Comparison of ENCODE assay signal across 10 cellular contexts in genomic region chr3:184333700-184334099, GRCh38. TPM values are rescaled to one million over a fixed set of nuclear protein-coding genes. Genes with fewer than 3 reads are reported as not detected.
A peak's percentile ranks its signal among the peaks of the same experiment; 100 is the strongest.
DNase-seq lines count a peak whose midpoint lies in the region; ATAC-seq, FAIRE-seq and TF ChIP-seq lines count a peak whose summit lies in the region.
"Had no signal": no experiment of that assay in that cellular context is flagged by ENCODE, and none has a peak within 500 bp of the region (broad histone marks: within the 10 kb centered on the region; RNA-seq: fewer than 3 reads in every experiment).

No MANE protein-coding gene starts in this region.

- peaks cover 70% of the 10 kb centered on the region for H3K4me1 ChIP-seq in endothelial cell of umbilical vein (ENCODE audit: control insufficient read depth, extremely low read depth, insufficient read depth, low read length)
- peaks cover 30 to 41% (median 34%) of the 10 kb centered on the region in 4 donors for H3K4me1 ChIP-seq in upper lobe of left lung

- TF ChIP-seq CTCF in endothelial cell of umbilical vein (IDR thresholded peaks at IDR 0.05; ENCODE audit: extremely low read depth in 1 of 2, insufficient read depth in 1 of 2, low read depth in 1 of 2, low read length in 2 of 2) (no peak), progenitor cell of endocrine pancreas (IDR thresholded peaks at IDR 0.05; ENCODE audit: unreplicated experiment) (no peak), upper lobe of left lung (IDR thresholded peaks at IDR 0.05) (no peak)

- H3K27me3 Mint-ChIP-seq in T-cell, result no peaks in the 10 kb centered on the region
- H3K27me3 Mint-ChIP-seq in progenitor cell of endocrine pancreas, result peaks cover 10% of the 10 kb centered on the region

- TF ChIP-seq EP300 in upper lobe of left lung (IDR thresholded peaks at IDR 0.05), result no peak

- DNase-seq in GM12891 (ENCODE audit: insufficient read length, low spot score) (no peak), T-cell (no peak), endothelial cell of umbilical vein (ENCODE audit: low read depth, low spot score) (no peak), progenitor cell of endocrine pancreas (ENCODE audit: low spot score, unreplicated experiment) (no peak), NCI-H526 (lab: John Stamatoyannopoulos, UW) (no peak), upper lobe of left lung (no peak)
- DNase-seq in activated effector memory CD4-positive, alpha-beta T cell treated with Interleukin-2 at 50 U/mL for 16 hours, result no peak
- DNase-seq: MM.1S, NCI-H524 treated with DMSO at 0.1 percent for 48 hours had no signal

- peak overlapping the region in 1 of 3 donors; percentile 12 for H3K4me3 Mint-ChIP-seq in T-cell
- H3K4me3 Mint-ChIP-seq in progenitor cell of endocrine pancreas (ENCODE audit: low read depth), result no peak overlapping the region

- H4K20me1 ChIP-seq in endothelial cell of umbilical vein (replicated peaks; ENCODE audit: control insufficient read depth, extremely low read depth, insufficient read depth, low read length), result no peaks in the 10 kb centered on the region

- no peaks in the 10 kb centered on the region for H3K9me3 Mint-ChIP-seq in T-cell
- H3K9me3 Mint-ChIP-seq in progenitor cell of endocrine pancreas (ENCODE audit: low read depth), result no peaks in the 10 kb centered on the region

- WGBS in upper lobe of left lung, 2 donors, result 81 to 87% methylated on average over 2 to 3 of the region's 3 CpGs

- H3K9ac ChIP-seq in endothelial cell of umbilical vein (replicated peaks; ENCODE audit: extremely low read depth, insufficient read depth, low read length), result peak overlapping the region; percentile 81

- H3K9me1 ChIP-seq in endothelial cell of umbilical vein (replicated peaks; ENCODE audit: control insufficient read depth, extremely low read depth, insufficient read depth, low read length), result no peaks in the 10 kb centered on the region

- BruUV-seq in endothelial cell of umbilical vein (replicated peaks; lab: Mats Ljungman, UMichigan), result no TSS peak

- H3K27ac Mint-ChIP-seq in T-cell (peak overlapping the region; percentile 44 to 76), progenitor cell of endocrine pancreas (peak overlapping the region; percentile 94)

- no peak for ATAC-seq in T-cell (replicated peaks in 1 of 4)
- no peak for ATAC-seq in HG02642 (IDR thresholded peaks at IDR 0.05; ENCODE audit: poor library complexity, unreplicated experiment)
- ATAC-seq in upper lobe of left lung (ENCODE audit: low FRiP score in 2 of 2), result no peak

- FAIRE-seq in GM12891 (lab: Jason Lieb, UNC) (no peak), endothelial cell of umbilical vein (lab: Jason Lieb, UNC) (no peak)

- peaks cover 35% of the 10 kb centered on the region for H3K36me3 Mint-ChIP-seq in T-cell
- H3K36me3 Mint-ChIP-seq in progenitor cell of endocrine pancreas (ENCODE audit: insufficient read depth), result peaks cover 28% of the 10 kb centered on the region

- peaks cover 36% of the 10 kb centered on the region for H3K79me2 ChIP-seq in endothelial cell of umbilical vein (ENCODE audit: control insufficient read depth, insufficient read depth, low read length)

- H3K4me1 Mint-ChIP-seq in T-cell (peaks cover 44 to 53% (median 45%) of the 10 kb centered on the region in 3 donors), progenitor cell of endocrine pancreas (ENCODE audit: low read depth) (peaks cover 13% of the 10 kb centered on the region)

- H3K9me3 ChIP-seq in endothelial cell of umbilical vein (replicated peaks; ENCODE audit: control insufficient read depth, insufficient read depth, low read length) (no peaks in the 10 kb centered on the region), upper lobe of left lung (no peaks in the 10 kb centered on the region)

- no peak overlapping the region for H3K4me2 ChIP-seq in endothelial cell of umbilical vein (ENCODE audit: insufficient read depth, low read length)

- H3K36me3 ChIP-seq in endothelial cell of umbilical vein (ENCODE audit: control insufficient read depth in 2 of 2, extremely low read depth in 1 of 2, insufficient read depth in 2 of 2, low read length in 2 of 2) (peaks cover 27 to 31% of the 10 kb centered on the region in 2 experiments), upper lobe of left lung (peaks cover 47 to 68% (median 58%) of the 10 kb centered on the region in 4 donors)

- POLR2A ChIA-PET in T-cell (lab: Charles Lee) (no interaction called here), endothelial cell of umbilical vein (lab: Charles Lee) (no interaction called here)

- intact Hi-C loops in endothelial cell of umbilical vein (cut with micrococcal nuclease), result loop anchor here (2.0 to 10.0 kb wide), 2 partner anchors 35 to 1601 kb away; partner anchors contain the start of genes PSMD2 and TRA2B

- dilution Hi-C loops in endothelial cell of umbilical vein (cut with MboI; ENCODE audit: extremely low pct_ligation_motif_present, low sequenced_read_pairs), result no loop called here

- H3K27me3 ChIP-seq in endothelial cell of umbilical vein (ENCODE audit: control insufficient read depth in 2 of 2, insufficient read depth in 2 of 2, low read length in 2 of 2) (no peaks in the 10 kb centered on the region), upper lobe of left lung (no peaks in the 10 kb centered on the region)

- peak; percentile 65 for TF ChIP-seq POLR2A in GM12891 (IDR thresholded peaks at IDR 0.05; ENCODE audit: low read depth, low read length)
- TF ChIP-seq POLR2A in endothelial cell of umbilical vein (IDR thresholded peaks at IDR 0.05; ENCODE audit: low read depth, low read length), result no peak
- TF ChIP-seq POLR2A in upper lobe of left lung (IDR thresholded peaks at IDR 0.05), result no peak

- H2AFZ ChIP-seq in endothelial cell of umbilical vein (ENCODE audit: low read depth, low read length), result no peak overlapping the region

- CTCF ChIA-PET in T-cell (lab: Charles Lee), result interaction anchor here in 1 of 2 donors (0.6 kb wide), 1 partner anchor 78 kb away, joined by 4 read pairs; no protein-coding TSS in a partner anchor
- CTCF ChIA-PET in endothelial cell of umbilical vein (lab: Charles Lee), result no interaction called here

- no peak overlapping the region for H3K4me3 ChIP-seq in endothelial cell of umbilical vein (replicated peaks in 1 of 3; ENCODE audit: insufficient read depth in 1 of 3, low read depth in 1 of 3, low read length in 3 of 3)
- H3K4me3 ChIP-seq in upper lobe of left lung, result no peak overlapping the region

- H3K27ac ChIP-seq in endothelial cell of umbilical vein (ENCODE audit: insufficient read depth, low read depth, low read length) (peak overlapping the region; percentile 99), upper lobe of left lung (peak overlapping the region in 1 of 4 donors; percentile 9)

RNA-seq across cellular contexts. Expression of gene FAM131A, which starts 3.7 kb away (rescaled TPM):
- 2.1 TPM for polyA plus RNA-seq in GM12891 (2012; ENCODE audit: low read depth, missing spikeins)
- total RNA-seq in T-cell (10 to 100 TPM in 3 of 5 donors, 1 to 10 TPM in 2; 8.3 to 13.8 (median 11.9) TPM), endothelial cell of umbilical vein (19.9 and 26.8 TPM in 2 replicates), progenitor cell of endocrine pancreas (15.4 and 17.3 TPM in 2 replicates), upper lobe of left lung (10 to 100 TPM; 14.8 to 52.7 (median 25.2) TPM)
- polyA plus RNA-seq in endothelial cell of umbilical vein, result 29.9 and 34.1 TPM in 2 replicates
- polyA plus RNA-seq in endothelial cell of umbilical vein (2011; cell fraction: cytosol; rRNA removed), result 22.5 and 34.2 TPM in 2 replicates
- 27.8 and 36.3 TPM in 2 replicates for polyA plus RNA-seq in endothelial cell of umbilical vein (2011; cell fraction: nucleus; rRNA removed)
- polyA plus RNA-seq in endothelial cell of umbilical vein (2012), result 15.8 and 22.6 TPM in 2 replicates
- 19.1 and 21.9 TPM in 2 replicates for polyA minus RNA-seq in endothelial cell of umbilical vein
- polyA minus RNA-seq in endothelial cell of umbilical vein (2011; cell fraction: cytosol; rRNA and poly(A)+ RNA removed), result 10.8 TPM
- 12.3 and 12.8 TPM in 2 replicates for polyA minus RNA-seq in endothelial cell of umbilical vein (2011; cell fraction: nucleus; rRNA and poly(A)+ RNA removed)

RNA-seq across cellular contexts. Expression of gene EIF4G1, which starts 19.3 kb away (rescaled TPM):
- 158 TPM for polyA plus RNA-seq in GM12891 (2012; ENCODE audit: low read depth, missing spikeins)
- 100 to 1,000 TPM; 232 to 290 (median 271) TPM for total RNA-seq in T-cell
- 524 and 532 TPM in 2 replicates for total RNA-seq in endothelial cell of umbilical vein
- 355 and 401 TPM in 2 replicates for polyA plus RNA-seq in endothelial cell of umbilical vein
- polyA plus RNA-seq in endothelial cell of umbilical vein (2011; cell fraction: cytosol; rRNA removed), result 305 and 332 TPM in 2 replicates
- 513 and 525 TPM in 2 replicates for polyA plus RNA-seq in endothelial cell of umbilical vein (2011; cell fraction: nucleus; rRNA removed)
- polyA plus RNA-seq in endothelial cell of umbilical vein (2012), result 236 and 329 TPM in 2 replicates
- polyA minus RNA-seq in endothelial cell of umbilical vein, result 474 and 526 TPM in 2 replicates
- polyA minus RNA-seq in endothelial cell of umbilical vein (2011; cell fraction: cytosol; rRNA and poly(A)+ RNA removed), result 242 TPM
- polyA minus RNA-seq in endothelial cell of umbilical vein (2011; cell fraction: nucleus; rRNA and poly(A)+ RNA removed), result 207 and 228 TPM in 2 replicates
- 333 and 341 TPM in 2 replicates for total RNA-seq in progenitor cell of endocrine pancreas
- 100 to 1,000 TPM; 278 to 408 (median 326) TPM for total RNA-seq in upper lobe of left lung

RNA-seq across cellular contexts. Expression of gene CLCN2, which starts 27.7 kb away (rescaled TPM):
- 0.73 TPM for polyA plus RNA-seq in GM12891 (2012; ENCODE audit: low read depth, missing spikeins)
- total RNA-seq in T-cell, result 1 to 10 TPM; 3.2 to 5.9 (median 4.6) TPM
- 6.5 and 9.9 TPM in 2 replicates for total RNA-seq in endothelial cell of umbilical vein
- polyA plus RNA-seq in endothelial cell of umbilical vein, result 3.5 and 4.9 TPM in 2 replicates
- polyA plus RNA-seq in endothelial cell of umbilical vein (2011; cell fraction: cytosol; rRNA removed), result 2.6 TPM in 2 replicates
- polyA plus RNA-seq in endothelial cell of umbilical vein (2011; cell fraction: nucleus; rRNA removed), result 15.3 and 20.5 TPM in 2 replicates
- polyA plus RNA-seq in endothelial cell of umbilical vein (2012), result 2.4 and 2.8 TPM in 2 replicates
- polyA minus RNA-seq in endothelial cell of umbilical vein, result 7.2 and 8.3 TPM in 2 replicates
- 5.6 TPM for polyA minus RNA-seq in endothelial cell of umbilical vein (2011; cell fraction: cytosol; rRNA and poly(A)+ RNA removed)
- polyA minus RNA-seq in endothelial cell of umbilical vein (2011; cell fraction: nucleus; rRNA and poly(A)+ RNA removed), result 10.1 and 10.5 TPM in 2 replicates
- total RNA-seq in progenitor cell of endocrine pancreas, result 21.9 and 22.4 TPM in 2 replicates
- total RNA-seq in upper lobe of left lung, result 10 to 100 TPM in 1 of 6 donors, 1 to 10 TPM in 5; 3.0 to 14.7 (median 5.3) TPM

RNA-seq across cellular contexts. Expression of gene POLR2H, which starts 27.8 kb away (rescaled TPM):
- polyA plus RNA-seq in GM12891 (2012; ENCODE audit: low read depth, missing spikeins), result 93.5 TPM
- total RNA-seq in T-cell (10 to 100 TPM; 33.0 to 75.1 (median 53.3) TPM), endothelial cell of umbilical vein (80.5 and 89.0 TPM in 2 replicates), progenitor cell of endocrine pancreas (89.3 and 90.5 TPM in 2 replicates), upper lobe of left lung (100 to 1,000 TPM in 1 of 6 donors, 10 to 100 TPM in 5; 41.4 to 235 (median 66.2) TPM)
- 169 and 276 TPM in 2 replicates for polyA plus RNA-seq in endothelial cell of umbilical vein
- 135 and 171 TPM in 2 replicates for polyA plus RNA-seq in endothelial cell of umbilical vein (2011; cell fraction: cytosol; rRNA removed)
- polyA plus RNA-seq in endothelial cell of umbilical vein (2011; cell fraction: nucleus; rRNA removed), result 245 and 329 TPM in 2 replicates
- polyA plus RNA-seq in endothelial cell of umbilical vein (2012), result 80.0 and 100 TPM in 2 replicates
- 64.5 and 78.7 TPM in 2 replicates for polyA minus RNA-seq in endothelial cell of umbilical vein
- 81.4 TPM for polyA minus RNA-seq in endothelial cell of umbilical vein (2011; cell fraction: cytosol; rRNA and poly(A)+ RNA removed)
- 50.5 and 52.0 TPM in 2 replicates for polyA minus RNA-seq in endothelial cell of umbilical vein (2011; cell fraction: nucleus; rRNA and poly(A)+ RNA removed)

RNA-seq across cellular contexts. Expression of gene PSMD2, which starts 34.7 kb away (rescaled TPM):
- polyA plus RNA-seq in GM12891 (2012; ENCODE audit: low read depth, missing spikeins), result 152 TPM
- total RNA-seq in T-cell (100 to 1,000 TPM; 134 to 151 (median 149) TPM), endothelial cell of umbilical vein (400 and 435 TPM in 2 replicates), progenitor cell of endocrine pancreas (259 and 269 TPM in 2 replicates), upper lobe of left lung (100 to 1,000 TPM; 144 to 259 (median 165) TPM)
- polyA plus RNA-seq in endothelial cell of umbilical vein, result 358 and 414 TPM in 2 replicates
- 266 and 278 TPM in 2 replicates for polyA plus RNA-seq in endothelial cell of umbilical vein (2011; cell fraction: cytosol; rRNA removed)
- 416 and 477 TPM in 2 replicates for polyA plus RNA-seq in endothelial cell of umbilical vein (2011; cell fraction: nucleus; rRNA removed)
- 316 and 537 TPM in 2 replicates for polyA plus RNA-seq in endothelial cell of umbilical vein (2012)
- polyA minus RNA-seq in endothelial cell of umbilical vein, result 564 and 571 TPM in 2 replicates
- 395 TPM for polyA minus RNA-seq in endothelial cell of umbilical vein (2011; cell fraction: cytosol; rRNA and poly(A)+ RNA removed)
- polyA minus RNA-seq in endothelial cell of umbilical vein (2011; cell fraction: nucleus; rRNA and poly(A)+ RNA removed), result 166 and 239 TPM in 2 replicates
